In genomic region chr2:204145197-204146190, GRCh38 we compare ENCODE assay signal across 8 cellular contexts.
A peak's percentile ranks its signal among the peaks of the same experiment; 100 is the strongest.
DNase-seq lines count a peak whose midpoint lies in the region; ATAC-seq and TF ChIP-seq lines count a peak whose summit lies in the region.

No MANE protein-coding gene starts in this region.

- H3K4me3 ChIP-seq in coronary artery (peak overlapping the region; percentile 65), liver (ENCODE audit: low read depth in 1 of 3, low read length in 3 of 3) (peak overlapping the region; percentile 29 to 59 (median 47))

- peak; percentile 99 for TF ChIP-seq RAD21 in liver (IDR thresholded peaks at IDR 0.05)

- WGBS in liver: 20% methylated on average over 21 of the region's 21 CpGs

- ATAC-seq in GM19025 (IDR thresholded peaks at IDR 0.05; ENCODE audit: low read depth, unreplicated experiment) (peak; percentile 96), HG03280 (IDR thresholded peaks at IDR 0.05; ENCODE audit: unreplicated experiment) (peak; percentile 99)

- no peaks in the 10 kb centered on the region for H3K27me3 ChIP-seq in liver (ENCODE audit: control insufficient read depth in 4 of 4, insufficient read depth in 4 of 4, low read length in 3 of 4)

- no peaks in the 10 kb centered on the region for H3K36me3 ChIP-seq in liver (ENCODE audit: control insufficient read depth in 4 of 4, insufficient read depth in 3 of 4, low read depth in 1 of 4, low read length in 3 of 4)

- TF ChIP-seq CTCF in coronary artery (IDR thresholded peaks at IDR 0.05) (peak; percentile 94), liver (IDR thresholded peaks at IDR 0.05; ENCODE audit: low read depth, low read length, missing input control) (peak; percentile 84)

- H3K27ac ChIP-seq in coronary artery (peak overlapping the region; percentile 32 to 53), liver (ENCODE audit: low read depth in 1 of 2, low read length in 2 of 2) (no peak overlapping the region)

- H3K9ac ChIP-seq in liver (ENCODE audit: low read depth in 1 of 2, low read length in 2 of 2): peak overlapping the region; percentile 4 to 16

- H3K9me3 ChIP-seq in liver (ENCODE audit: control insufficient read depth in 4 of 4, low read length in 3 of 4): no peaks in the 10 kb centered on the region

- peaks cover 0 to 12% (median 0%) of the 10 kb centered on the region in 4 donors for H3K4me1 ChIP-seq in liver (ENCODE audit: control insufficient read depth in 4 of 4, insufficient read depth in 4 of 4, low read length in 3 of 4)

- DNase-seq in AG20443 (ENCODE audit: low spot score): peak; percentile 82
- DNase-seq in NCI-H2227 treated with DMSO at 0.1 percent for 48 hours (lab: John Stamatoyannopoulos, UW): peak; percentile 87
- DNase-seq in activated CD4-positive, alpha-beta T cell treated with anti-CD3 and anti-CD28 coated beads for 4 hours: peak; percentile 71 to 78
- peak; percentile 80 for DNase-seq in coronary artery (ENCODE audit: low spot score)
- peak; percentile 84 for DNase-seq in stimulated activated CD4-positive, alpha-beta T cell treated with anti-CD3 and anti-CD28 coated beads, Interleukin-4, amount 100 ng/mL, for 24 hours

TF ChIP-seq in liver, 16 proteins besides CTCF, POLR2A, EP300 and RAD21:
- no peak for TF ChIP-seq MAX (IDR thresholded peaks at IDR 0.05)
- no peak for TF ChIP-seq GABPA (IDR thresholded peaks at IDR 0.05 in 1 of 2, conservative IDR thresholded peaks at IDR 0.05 in 1 of 2)
- peak; percentile 39 for TF ChIP-seq YY1 (IDR thresholded peaks at IDR 0.05)
- no peak for TF ChIP-seq JUND (IDR thresholded peaks at IDR 0.05)
- TF ChIP-seq HNF4A (conservative IDR thresholded peaks at IDR 0.05): no peak
- no peak for TF ChIP-seq RXRA (IDR thresholded peaks at IDR 0.05)
- TF ChIP-seq NR2F2 (IDR thresholded peaks at IDR 0.05): no peak
- TF ChIP-seq ZBTB33 (IDR thresholded peaks at IDR 0.05): no peak
- no peak for TF ChIP-seq TAF1 (conservative IDR thresholded peaks at IDR 0.05)
TF ChIP-seq in liver: peak in this region for 1.

Comparison
In these comparisons a context has a peak if more than half of its experiments do, and no peak if none do; other contexts are left out.
1. H3K27ac ChIP-seq: peak in coronary artery (2 of 2); none in liver (0 of 2).
2. Peak in every context shown above with its lines, with median percentiles within 50 percentile points of each other: DNase-seq.